8 cellular contexts compared by ENCODE assay signal in the genomic region with DNA sequence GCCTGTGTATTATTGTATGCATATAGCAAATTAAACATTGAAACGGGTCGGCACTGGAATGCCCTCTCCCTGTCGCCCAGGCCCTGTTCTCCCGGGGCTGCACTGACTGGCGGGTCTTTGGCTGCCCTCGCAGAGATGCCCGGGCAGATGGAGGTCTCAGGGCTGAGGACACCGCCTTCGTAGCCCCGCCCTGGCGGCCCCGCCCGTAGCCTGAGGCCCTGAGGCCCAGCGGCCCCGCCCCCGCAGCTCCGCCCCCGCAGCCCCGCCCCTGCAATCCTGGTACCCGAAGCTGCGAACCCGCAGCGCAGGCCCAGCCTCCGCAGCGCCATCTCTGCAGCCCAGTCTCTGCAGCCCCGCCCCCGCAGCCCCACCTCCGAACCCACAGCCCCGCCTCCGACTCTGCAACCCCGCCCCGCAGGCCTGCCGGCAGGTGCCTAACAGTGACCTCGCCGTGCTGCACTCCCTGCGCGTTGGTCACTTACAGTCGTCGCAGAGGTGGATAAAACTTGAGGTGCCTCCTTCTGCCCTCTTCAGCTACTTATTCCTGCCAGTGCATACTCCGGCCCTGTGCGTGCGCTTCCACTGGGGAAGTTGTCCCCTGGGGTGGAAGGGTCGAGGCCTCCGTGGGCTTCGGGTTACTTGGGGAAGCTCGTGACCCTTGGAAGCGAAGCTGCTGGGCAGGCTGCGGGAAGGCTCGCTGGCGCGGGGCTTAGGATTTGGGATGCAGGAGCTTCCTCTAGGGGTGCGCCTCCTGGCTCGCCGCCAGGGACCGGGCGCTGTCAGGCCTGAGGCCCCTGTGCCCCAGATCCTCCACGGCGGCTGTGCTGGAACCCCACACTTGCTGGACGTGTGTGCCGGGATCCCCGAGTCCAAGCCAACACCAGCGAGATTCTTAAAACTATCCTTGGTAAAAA.
DNase-seq lines count a peak whose midpoint lies in the region; ATAC-seq and TF ChIP-seq lines count a peak whose summit lies in the region.

No MANE protein-coding gene starts in this region.

- H3K4me3 Mint-ChIP-seq in CD4-positive, CD25-positive, alpha-beta regulatory T cell = peak overlapping the region in 2 of 4 donors; percentile 59 to 60

- H3K27me3 Mint-ChIP-seq in CD4-positive, CD25-positive, alpha-beta regulatory T cell = peaks cover 31% of the 10 kb centered on the region

- peak; percentile 75 to 86 (median 79) for DNase-seq in CD4-positive, CD25-positive, alpha-beta regulatory T cell
- DNase-seq in activated CD4-positive, alpha-beta T cell treated with anti-CD3 and anti-CD28 coated beads for 48 hours = peak; percentile 81
- DNase-seq in colonic mucosa (peak; percentile 88), lower leg skin (ENCODE audit: low spot score in 2 of 2) (peak; percentile 23 to 94), COR-L47 (lab: John Stamatoyannopoulos, UW) (no peak)
- DNase-seq in stimulated activated CD8-positive, alpha-beta memory T cell treated with anti-CD3 and anti-CD28 coated beads, Interleukin-15, amount 100 ng/mL, for 48 hours (ENCODE audit: low read depth in 2 of 2) = peak; percentile 65 to 66

- H3K36me3 Mint-ChIP-seq in CD4-positive, CD25-positive, alpha-beta regulatory T cell = peaks cover 5% of the 10 kb centered on the region

- intact Hi-C loops in colonic mucosa (cut with DNase I) (loop anchor here (5.0 to 10.0 kb wide), 4 partner anchors 388 to 1250 kb away; no protein-coding TSS in a partner anchor), lower leg skin (cut with DNase I; ENCODE audit: low total_unique reads) (loop anchor here (10.0 kb wide), 1 partner anchor 1080 kb away; no protein-coding TSS in a partner anchor)

- peaks cover 0 to 22% (median 11%) of the 10 kb centered on the region in 4 donors for H3K4me1 Mint-ChIP-seq in CD4-positive, CD25-positive, alpha-beta regulatory T cell

- TF ChIP-seq CTCF in colonic mucosa (IDR thresholded peaks at IDR 0.05) (no peak), lower leg skin (IDR thresholded peaks at IDR 0.05) (no peak)

- peaks cover 7% of the 10 kb centered on the region for H3K36me3 ChIP-seq in CD4-positive, CD25-positive, alpha-beta regulatory T cell (ENCODE audit: control insufficient read depth, insufficient read depth, low read length)
- peaks cover 11% of the 10 kb centered on the region; the same call in 1 of the 2 replicates for H3K36me3 ChIP-seq in HUES6 (ENCODE audit: control insufficient read depth, insufficient read depth, low read length)
- no peaks in the 10 kb centered on the region for H3K36me3 ChIP-seq in colonic mucosa

- ATAC-seq in CD4-positive, CD25-positive, alpha-beta regulatory T cell (ENCODE audit: low read depth in 2 of 2) = peak; percentile 93 to 95
- peak; percentile 62 for ATAC-seq in GM21367 (IDR thresholded peaks at IDR 0.05; ENCODE audit: unreplicated experiment)

- peaks cover 13% of the 10 kb centered on the region for H3K4me1 ChIP-seq in CD4-positive, CD25-positive, alpha-beta regulatory T cell (ENCODE audit: control insufficient read depth, insufficient read depth, low read length, poor library complexity, severe bottlenecking)
- peaks cover 23% of the 10 kb centered on the region for H3K4me1 ChIP-seq in HUES6 (ENCODE audit: control insufficient read depth, insufficient read depth, low read length)
- no peaks in the 10 kb centered on the region for H3K4me1 ChIP-seq in colonic mucosa

- H3K9me3 Mint-ChIP-seq in CD4-positive, CD25-positive, alpha-beta regulatory T cell = no peaks in the 10 kb centered on the region

- TF ChIP-seq POLR2A in lower leg skin (IDR thresholded peaks at IDR 0.05) = no peak

- no peak overlapping the region for H3K27ac ChIP-seq in CD4-positive, CD25-positive, alpha-beta regulatory T cell (ENCODE audit: insufficient read depth, low read length, poor library complexity, severe bottlenecking)
- no peak overlapping the region for H3K27ac ChIP-seq in HUES6 (ENCODE audit: low read depth, low read length)
- no peak overlapping the region for H3K27ac ChIP-seq in colonic mucosa

- H3K27me3 ChIP-seq in CD4-positive, CD25-positive, alpha-beta regulatory T cell (ENCODE audit: control insufficient read depth, insufficient read depth, low read length) = peaks cover 2% of the 10 kb centered on the region
- H3K27me3 ChIP-seq in HUES6 (ENCODE audit: control insufficient read depth, insufficient read depth, low read length) (peaks cover 11% of the 10 kb centered on the region), colonic mucosa (no peaks in the 10 kb centered on the region)

- WGBS in lower leg skin, 2 donors = 19 to 21% methylated on average over 38 to 47 of the region's 62 CpGs

- H3K9ac ChIP-seq in HUES6 (ENCODE audit: low read length) (no peak overlapping the region), colonic mucosa (ENCODE audit: low read depth in 2 of 2, low read length in 2 of 2) (no peak overlapping the region)

- no peaks in the 10 kb centered on the region for H3K9me3 ChIP-seq in CD4-positive, CD25-positive, alpha-beta regulatory T cell (ENCODE audit: control insufficient read depth in 2 of 2, low read length in 2 of 2)
- H3K9me3 ChIP-seq in HUES6 (ENCODE audit: control insufficient read depth, insufficient read depth, low read depth, low read length) (no peaks in the 10 kb centered on the region), colonic mucosa (no peaks in the 10 kb centered on the region)

- H3K27ac Mint-ChIP-seq in CD4-positive, CD25-positive, alpha-beta regulatory T cell = no peak overlapping the region

- H3K4me3 ChIP-seq in CD4-positive, CD25-positive, alpha-beta regulatory T cell (ENCODE audit: low read depth, low read length) = peak overlapping the region; percentile 26
- H3K4me3 ChIP-seq in HUES6 (ENCODE audit: low read depth, low read length) (peak overlapping the region; percentile 45), colonic mucosa (no peak overlapping the region), lower leg skin (ENCODE audit: low read depth, poor library complexity, severe bottlenecking) (no peak overlapping the region)

Comparison
In these comparisons a context has a peak if more than half of its experiments do, and no peak if none do; other contexts are left out.
1. H3K4me3 ChIP-seq: peak in CD4-positive, CD25-positive, alpha-beta regulatory T cell (single experiment) and HUES6 (single experiment); none in colonic mucosa (single experiment) and lower leg skin (single experiment).